In genomic region chr1:67948155-67949075, GRCh38 we compare ENCODE assay signal across 15 cellular contexts.
DNase-seq lines count a peak whose midpoint lies in the region; TF ChIP-seq lines count a peak whose summit lies in the region.
"Had no signal": no experiment of that assay in that cellular context is flagged by ENCODE, and none has a peak within 500 bp of the region (broad histone marks: within the 10 kb centered on the region; RNA-seq: fewer than 3 reads in every experiment).

No MANE protein-coding gene starts in this region.

- H3K4me3 ChIP-seq in adipocyte (ENCODE audit: low read length) (peak overlapping the region; percentile 30), foreskin fibroblast (ENCODE audit: low read depth in 1 of 2, low read length in 2 of 2) (no peak overlapping the region), suprapubic skin (no peak overlapping the region)
- H3K4me3 ChIP-seq: GM12878 had no signal

- H3K4me1 ChIP-seq in adipocyte (ENCODE audit: control insufficient read depth, insufficient read depth, low read length) (peaks cover 44% of the 10 kb centered on the region), suprapubic skin (no peaks in the 10 kb centered on the region)

- DNase-seq in DMS53 (lab: John Stamatoyannopoulos, UW) (peak; percentile 21), DMS53 treated with DMSO at 0.1 percent for 48 hours (lab: John Stamatoyannopoulos, UW; ENCODE audit: unreplicated experiment) (no peak), adipocyte (ENCODE audit: low read depth) (peak; percentile 86), foreskin fibroblast (peak; percentile 81 to 88), stromal cell of bone marrow (ENCODE audit: low read depth) (peak; percentile 37), suprapubic skin (ENCODE audit: low spot score in 2 of 2) (no peak), NCI-H2081 treated with DMSO at 0.1 percent for 48 hours (lab: John Stamatoyannopoulos, UW) (no peak), activated T-cell treated with anti-CD3 and anti-CD28 coated beads for 4 hours (no peak)
- DNase-seq: activated CD4-positive, CD25-positive, alpha-beta regulatory T cell; aorta; effector memory CD4-positive, alpha-beta T cell; hippocampal formation; substantia nigra had no signal

- TF ChIP-seq CTCF in foreskin fibroblast (IDR thresholded peaks at IDR 0.05; ENCODE audit: low read depth, low read length) (no peak), suprapubic skin (IDR thresholded peaks at IDR 0.05) (no peak)

- no peak overlapping the region for H3K27ac ChIP-seq in suprapubic skin
- H3K27ac ChIP-seq: 22Rv1 had no signal

- H3K36me3 ChIP-seq in adipocyte (ENCODE audit: control insufficient read depth, insufficient read depth, low read length, severe bottlenecking) (no peaks in the 10 kb centered on the region), suprapubic skin (no peaks in the 10 kb centered on the region)

- no peak for TF ChIP-seq POLR2A in suprapubic skin (IDR thresholded peaks at IDR 0.05)

- H3K27me3 ChIP-seq in adipocyte (replicated peaks; ENCODE audit: control insufficient read depth, insufficient read depth, low read length) (no peaks in the 10 kb centered on the region), suprapubic skin (no peaks in the 10 kb centered on the region)

- no peak for TF ChIP-seq EP300 in suprapubic skin (IDR thresholded peaks at IDR 0.05)

- H3K9ac ChIP-seq in adipocyte (ENCODE audit: low read length), result peak overlapping the region; percentile 48

- H3K9me3 ChIP-seq in adipocyte (ENCODE audit: control insufficient read depth, low read length) (no peaks in the 10 kb centered on the region), suprapubic skin (no peaks in the 10 kb centered on the region)

- 73% methylated on average over 4 of the region's 4 CpGs for WGBS in suprapubic skin

Comparison
In these comparisons a context has a peak if more than half of its experiments do, and no peak if none do; other contexts are left out.
1. DNase-seq: peak in DMS53 (single experiment), adipocyte (single experiment), foreskin fibroblast (2 of 2) and stromal cell of bone marrow (single experiment); none in DMS53 treated with DMSO at 0.1 percent for 48 hours (single experiment), suprapubic skin (0 of 2), NCI-H2081 treated with DMSO at 0.1 percent for 48 hours (single experiment) and activated T-cell treated with anti-CD3 and anti-CD28 coated beads for 4 hours (single experiment).